ENCODE assay signal across 1 cellular context in the genomic region with DNA sequence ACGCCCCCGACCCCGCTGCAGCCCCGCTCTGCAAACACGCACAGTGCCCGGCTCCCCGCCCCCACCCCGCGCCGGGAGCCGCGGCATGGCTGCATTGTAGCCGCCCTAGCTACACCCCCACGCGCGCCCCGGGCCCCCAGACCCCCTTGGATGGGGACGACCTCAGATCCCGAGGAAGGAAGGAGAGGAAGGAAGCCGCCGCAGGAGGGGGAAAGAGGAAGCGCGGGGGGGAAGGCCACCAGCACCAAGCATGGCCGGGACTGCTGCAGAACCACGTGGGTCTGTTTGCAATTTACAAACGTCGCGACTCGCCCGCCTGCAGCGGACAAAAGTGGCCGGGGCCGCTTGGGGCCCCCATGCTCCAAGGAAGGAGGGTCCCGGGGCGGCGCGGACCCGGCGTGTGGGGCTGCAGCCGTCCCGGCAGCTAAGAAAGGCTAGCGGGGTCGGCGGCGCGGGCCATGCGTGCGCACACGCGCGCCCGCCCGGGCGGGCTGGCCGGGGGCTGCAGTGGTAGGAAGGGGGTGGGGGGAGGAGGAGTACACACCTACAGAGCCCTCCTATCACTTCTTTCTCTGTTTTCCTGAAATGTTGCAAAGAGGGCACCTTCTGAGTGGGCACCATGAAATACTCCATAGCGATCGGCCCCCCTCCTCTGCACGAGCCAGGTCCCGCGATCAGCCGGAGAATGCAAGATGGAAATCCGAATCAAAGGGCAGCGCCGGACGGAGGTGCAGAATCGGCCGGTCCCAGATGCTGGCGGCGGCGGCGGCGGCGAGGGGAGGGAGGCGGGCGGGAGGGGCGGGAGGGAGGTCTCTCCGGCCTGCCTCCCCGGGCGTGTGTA.
TF ChIP-seq lines count a peak whose summit lies in the region.

No MANE protein-coding gene starts in this region.

TF ChIP-seq in SK-N-SH treated with all-trans-retinoic acid at 6 μM for 48 hours, 23 proteins besides CTCF, POLR2A, EP300 and RAD21 (continued from another document):
- TF ChIP-seq, protein P1, sequence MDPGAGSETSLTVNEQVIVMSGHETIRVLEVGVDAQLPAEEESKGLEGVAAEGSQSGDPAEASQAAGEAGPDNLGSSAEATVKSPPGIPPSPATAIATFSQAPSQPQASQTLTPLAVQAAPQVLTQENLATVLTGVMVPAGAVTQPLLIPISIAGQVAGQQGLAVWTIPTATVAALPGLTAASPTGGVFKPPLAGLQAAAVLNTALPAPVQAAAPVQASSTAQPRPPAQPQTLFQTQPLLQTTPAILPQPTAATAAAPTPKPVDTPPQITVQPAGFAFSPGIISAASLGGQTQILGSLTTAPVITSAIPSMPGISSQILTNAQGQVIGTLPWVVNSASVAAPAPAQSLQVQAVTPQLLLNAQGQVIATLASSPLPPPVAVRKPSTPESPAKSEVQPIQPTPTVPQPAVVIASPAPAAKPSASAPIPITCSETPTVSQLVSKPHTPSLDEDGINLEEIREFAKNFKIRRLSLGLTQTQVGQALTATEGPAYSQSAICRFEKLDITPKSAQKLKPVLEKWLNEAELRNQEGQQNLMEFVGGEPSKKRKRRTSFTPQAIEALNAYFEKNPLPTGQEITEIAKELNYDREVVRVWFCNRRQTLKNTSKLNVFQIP (CRISPR knock-in tag; IDR thresholded peaks at IDR 0.05; ENCODE audit: borderline replicate concordance, low read depth): no peak
- TF ChIP-seq ZNF565 (CRISPR knock-in tag; conservative IDR thresholded peaks at IDR 0.05; ENCODE audit: low read depth): no peak
- TF ChIP-seq, protein P2, sequence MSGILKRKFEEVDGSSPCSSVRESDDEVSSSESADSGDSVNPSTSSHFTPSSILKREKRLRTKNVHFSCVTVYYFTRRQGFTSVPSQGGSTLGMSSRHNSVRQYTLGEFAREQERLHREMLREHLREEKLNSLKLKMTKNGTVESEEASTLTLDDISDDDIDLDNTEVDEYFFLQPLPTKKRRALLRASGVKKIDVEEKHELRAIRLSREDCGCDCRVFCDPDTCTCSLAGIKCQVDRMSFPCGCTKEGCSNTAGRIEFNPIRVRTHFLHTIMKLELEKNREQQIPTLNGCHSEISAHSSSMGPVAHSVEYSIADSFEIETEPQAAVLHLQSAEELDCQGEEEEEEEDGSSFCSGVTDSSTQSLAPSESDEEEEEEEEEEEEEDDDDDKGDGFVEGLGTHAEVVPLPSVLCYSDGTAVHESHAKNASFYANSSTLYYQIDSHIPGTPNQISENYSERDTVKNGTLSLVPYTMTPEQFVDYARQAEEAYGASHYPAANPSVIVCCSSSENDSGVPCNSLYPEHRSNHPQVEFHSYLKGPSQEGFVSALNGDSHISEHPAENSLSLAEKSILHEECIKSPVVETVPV (CRISPR knock-in tag; IDR thresholded peaks at IDR 0.05): no peak
